In genomic region chr19:46311444-46311843, GRCh38 we compare ENCODE assay signal across 9 cellular contexts. TPM values are rescaled to one million over a fixed set of nuclear protein-coding genes. Genes with fewer than 3 reads are reported as not detected.
"Had no signal": no experiment of that assay in that cellular context is flagged by ENCODE, and none has a peak within 500 bp of the region (broad histone marks: within the 10 kb centered on the region; RNA-seq: fewer than 3 reads in every experiment).

No MANE protein-coding gene starts in this region.

- H3K27ac Mint-ChIP-seq: GM23338, H9, HFFc6 had no signal

- ATAC-seq: GM23338, K562 had no signal

- H3K27ac ChIP-seq: HL-60 had no signal

- H3K4me3 ChIP-seq: GM23338, K562 had no signal

- H3K4me3 Mint-ChIP-seq: GM23338, H9, HFFc6 had no signal

- DNase-seq: H9, HCEC 1CT, HFFc6, IMR-90, KG1 had no signal

- H3K4me1 Mint-ChIP-seq: GM23338, H9 had no signal

RNA-seq across cellular contexts. Expression of gene HIF3A, which starts 14.6 kb away (rescaled TPM):
- total RNA-seq: HT1080, IMR-90 had no signal
- polyA plus RNA-seq: K562 had no signal
